8 cellular contexts compared by ENCODE assay signal in the genomic region with DNA sequence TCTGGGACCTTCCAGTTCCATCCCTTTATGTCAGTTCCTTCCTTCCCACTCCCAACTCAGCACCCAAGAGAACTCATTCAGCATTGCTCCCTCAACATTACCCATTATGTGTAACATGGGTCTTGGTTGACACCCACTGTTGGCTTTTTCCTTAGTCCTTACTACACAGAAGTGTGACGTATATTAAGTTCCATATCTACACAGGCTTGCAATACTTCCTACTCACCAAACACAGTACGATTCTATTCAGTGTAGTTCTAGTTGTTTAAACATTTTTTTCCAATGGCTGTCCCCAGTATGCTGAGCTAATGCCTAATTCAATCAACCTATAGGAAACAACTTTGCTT. TPM values are rescaled to one million over a fixed set of nuclear protein-coding genes. Genes with fewer than 3 reads are reported as not detected.
DNase-seq lines count a peak whose midpoint lies in the region; ATAC-seq and TF ChIP-seq lines count a peak whose summit lies in the region.

No MANE protein-coding gene starts in this region.

- H3K27ac ChIP-seq in Peyer's patch (peak overlapping the region; percentile 48 to 68 (median 61)), left ventricle myocardium inferior (replicated peaks) (peak overlapping the region; percentile 72), transverse colon (peak overlapping the region; percentile 56 to 67 (median 58))

- in situ Hi-C loops in transverse colon (cut with MboI; ENCODE audit: low pct_ligation_motif_present in 1 of 4, low pct_unique_long_range_greater_than_20kb in 1 of 4, low sequenced_read_pairs in 3 of 4), result no loop called here

- WGBS in transverse colon (ENCODE audit: low coverage in 1 of 2), 2 donors, result 51 to 83% methylated on average over 2 of the region's 2 CpGs

- H3K27me3 ChIP-seq in Peyer's patch (no peaks in the 10 kb centered on the region), left ventricle myocardium inferior (ENCODE audit: low read depth) (no peaks in the 10 kb centered on the region), transverse colon (no peaks in the 10 kb centered on the region)

- H3K4me3 ChIP-seq in Peyer's patch (no peak overlapping the region), left ventricle myocardium inferior (no peak overlapping the region), transverse colon (no peak overlapping the region)

- peaks cover 0 to 9% (median 4%) of the 10 kb centered on the region in 4 donors for H3K4me1 ChIP-seq in Peyer's patch
- peaks cover 49% of the 10 kb centered on the region for H3K4me1 ChIP-seq in left ventricle myocardium inferior
- peaks cover 0 to 37% (median under 1%) of the 10 kb centered on the region in 4 donors for H3K4me1 ChIP-seq in transverse colon

- TF ChIP-seq EP300 in transverse colon (IDR thresholded peaks at IDR 0.05; ENCODE audit: low read depth), result no peak

- no peak for DNase-seq in CD14-positive monocyte (ENCODE audit: low spot score)
- DNase-seq in Peyer's patch, result no peak
- no peak for DNase-seq in left ventricle myocardium inferior
- no peak for DNase-seq in transverse colon
- DNase-seq in effector CD4-positive, alpha-beta T cell, result no peak
- DNase-seq in superior temporal gyrus (ENCODE audit: extremely low spot score), result no peak

- TF ChIP-seq CTCF in CD14-positive monocyte (IDR thresholded peaks at IDR 0.05) (no peak), Peyer's patch (IDR thresholded peaks at IDR 0.05) (no peak), left ventricle myocardium inferior (IDR thresholded peaks at IDR 0.05; ENCODE audit: borderline replicate concordance) (no peak), transverse colon (IDR thresholded peaks at IDR 0.05) (no peak)

- peak overlapping the region; percentile 31 to 74 for H3K4me3 Mint-ChIP-seq in CD14-positive monocyte

- TF ChIP-seq POLR2A in Peyer's patch (IDR thresholded peaks at IDR 0.05), result no peak
- no peak for TF ChIP-seq POLR2A in transverse colon (IDR thresholded peaks at IDR 0.05)

- H3K9me3 Mint-ChIP-seq in CD14-positive monocyte, result peaks cover 0 to 3% (median 0%) of the 10 kb centered on the region in 7 donors

- intact Hi-C loops in CD14-positive monocyte (cut with micrococcal nuclease) (loop anchor here (5.0 kb wide), 2 partner anchors 35 to 75 kb away; no protein-coding TSS in a partner anchor), left ventricle myocardium inferior (cut with micrococcal nuclease) (no loop called here), transverse colon (cut with DNase I; ENCODE audit: low total_unique reads) (no loop called here)

- peaks cover 0 to 2% of the 10 kb centered on the region in 2 donors for H3K36me3 Mint-ChIP-seq in CD14-positive monocyte

- peak overlapping the region; percentile 92 to 99 (median 96) for H3K27ac Mint-ChIP-seq in CD14-positive monocyte

- H3K36me3 ChIP-seq in Peyer's patch (no peaks in the 10 kb centered on the region), left ventricle myocardium inferior (no peaks in the 10 kb centered on the region), transverse colon (no peaks in the 10 kb centered on the region)

- ATAC-seq in GM21737 (IDR thresholded peaks at IDR 0.05; ENCODE audit: unreplicated experiment) (peak; percentile 17), HG02623 (IDR thresholded peaks at IDR 0.05; ENCODE audit: unreplicated experiment) (no peak)

- no peaks in the 10 kb centered on the region for H3K9me3 ChIP-seq in Peyer's patch
- H3K9me3 ChIP-seq in left ventricle myocardium inferior (replicated peaks), result no peaks in the 10 kb centered on the region
- H3K9me3 ChIP-seq in transverse colon, result no peaks in the 10 kb centered on the region

- H3K4me1 Mint-ChIP-seq in CD14-positive monocyte, result peaks cover 30% of the 10 kb centered on the region

- peaks cover 0 to 2% (median 1%) of the 10 kb centered on the region in 3 donors for H3K27me3 Mint-ChIP-seq in CD14-positive monocyte (ENCODE audit: low read depth in 3 of 3)

RNA-seq across cellular contexts. Expression of a gene that starts 37.7 kb away (rescaled TPM):
- 1 to 10 TPM; 3.7 to 5.6 TPM for polyA plus RNA-seq in CD14-positive monocyte
- total RNA-seq in Peyer's patch (10 to 100 TPM; 26.1 to 45.4 (median 33.5) TPM), left ventricle myocardium inferior (5.6 TPM), transverse colon (10 to 100 TPM in 2 of 4 donors, 1 to 10 TPM in 2; 5.2 to 21.8 (median 13.0) TPM)

Comparison
In these comparisons a context has a peak if more than half of its experiments do, and no peak if none do; other contexts are left out.
1. intact Hi-C loops: an anchor here in CD14-positive monocyte (5.0 kb wide); none called in left ventricle myocardium inferior and transverse colon.